1 cellular context compared by ENCODE assay signal in the genomic region with DNA sequence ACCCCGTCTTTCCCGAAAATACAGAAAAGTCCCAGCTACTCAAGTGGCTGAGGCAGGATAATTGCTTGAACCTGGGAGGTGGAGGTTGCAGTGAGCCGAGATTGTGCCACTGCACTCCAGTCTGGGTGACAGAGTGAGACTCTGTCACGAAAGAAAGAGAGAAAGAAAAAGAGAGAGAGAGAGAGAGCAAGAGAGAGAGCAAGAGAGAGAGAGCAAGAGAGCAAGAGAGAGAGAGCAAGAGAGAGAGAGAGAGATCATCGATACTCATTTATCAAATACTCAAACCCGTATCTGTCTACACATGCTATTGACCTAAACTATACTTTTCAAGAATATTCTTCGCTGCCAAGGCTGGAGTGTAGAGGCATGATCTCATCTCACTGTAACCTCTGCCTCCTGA.
TF ChIP-seq lines count a peak whose summit lies in the region.

No MANE protein-coding gene starts in this region.

TF ChIP-seq in GM12878, 131 proteins besides CTCF, POLR2A, EP300 and RAD21:
- TF ChIP-seq, protein P1, sequence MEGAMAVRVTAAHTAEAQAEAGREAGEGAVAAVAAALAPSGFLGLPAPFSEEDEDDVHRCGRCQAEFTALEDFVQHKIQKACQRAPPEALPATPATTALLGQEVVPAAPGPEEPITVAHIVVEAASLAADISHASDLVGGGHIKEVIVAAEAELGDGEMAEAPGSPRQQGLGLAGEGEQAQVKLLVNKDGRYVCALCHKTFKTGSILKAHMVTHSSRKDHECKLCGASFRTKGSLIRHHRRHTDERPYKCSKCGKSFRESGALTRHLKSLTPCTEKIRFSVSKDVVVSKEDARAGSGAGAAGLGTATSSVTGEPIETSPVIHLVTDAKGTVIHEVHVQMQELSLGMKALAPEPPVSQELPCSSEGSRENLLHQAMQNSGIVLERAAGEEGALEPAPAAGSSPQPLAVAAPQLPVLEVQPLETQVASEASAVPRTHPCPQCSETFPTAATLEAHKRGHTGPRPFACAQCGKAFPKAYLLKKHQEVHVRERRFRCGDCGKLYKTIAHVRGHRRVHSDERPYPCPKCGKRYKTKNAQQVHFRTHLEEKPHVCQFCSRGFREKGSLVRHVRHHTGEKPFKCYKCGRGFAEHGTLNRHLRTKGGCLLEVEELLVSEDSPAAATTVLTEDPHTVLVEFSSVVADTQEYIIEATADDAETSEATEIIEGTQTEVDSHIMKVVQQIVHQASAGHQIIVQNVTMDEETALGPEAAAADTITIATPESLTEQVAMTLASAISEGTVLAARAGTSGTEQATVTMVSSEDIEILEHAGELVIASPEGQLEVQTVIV (IDR thresholded peaks at IDR 0.05; ENCODE audit: borderline replicate concordance, partially characterized antibody): peak; percentile 13
- TF ChIP-seq, protein P2, sequence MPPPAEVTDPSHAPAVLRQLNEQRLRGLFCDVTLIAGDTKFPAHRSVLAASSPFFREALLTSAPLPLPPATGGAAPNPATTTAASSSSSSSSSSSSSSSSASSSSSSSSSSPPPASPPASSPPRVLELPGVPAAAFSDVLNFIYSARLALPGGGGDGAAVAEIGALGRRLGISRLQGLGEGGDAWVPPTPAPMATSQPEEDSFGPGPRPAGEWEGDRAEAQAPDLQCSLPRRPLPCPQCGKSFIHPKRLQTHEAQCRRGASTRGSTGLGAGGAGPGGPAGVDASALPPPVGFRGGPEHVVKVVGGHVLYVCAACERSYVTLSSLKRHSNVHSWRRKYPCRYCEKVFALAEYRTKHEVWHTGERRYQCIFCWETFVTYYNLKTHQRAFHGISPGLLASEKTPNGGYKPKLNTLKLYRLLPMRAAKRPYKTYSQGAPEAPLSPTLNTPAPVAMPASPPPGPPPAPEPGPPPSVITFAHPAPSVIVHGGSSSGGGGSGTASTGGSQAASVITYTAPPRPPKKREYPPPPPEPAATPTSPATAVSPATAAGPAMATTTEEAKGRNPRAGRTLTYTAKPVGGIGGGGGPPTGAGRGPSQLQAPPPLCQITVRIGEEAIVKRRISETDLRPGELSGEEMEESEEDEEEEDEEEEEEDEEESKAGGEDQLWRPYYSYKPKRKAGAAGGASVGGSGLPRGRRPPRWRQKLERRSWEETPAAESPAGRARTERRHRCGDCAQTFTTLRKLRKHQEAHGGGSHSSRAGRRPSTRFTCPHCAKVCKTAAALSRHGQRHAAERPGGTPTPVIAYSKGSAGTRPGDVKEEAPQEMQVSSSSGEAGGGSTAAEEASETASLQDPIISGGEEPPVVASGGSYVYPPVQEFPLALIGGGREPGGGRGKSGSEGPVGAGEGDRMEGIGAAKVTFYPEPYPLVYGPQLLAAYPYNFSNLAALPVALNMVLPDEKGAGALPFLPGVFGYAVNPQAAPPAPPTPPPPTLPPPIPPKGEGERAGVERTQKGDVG (CRISPR knock-in tag; IDR thresholded peaks at IDR 0.05): no peak
